In genomic region chr16:69330286-69331109, GRCh38 we compare ENCODE assay signal across 1 cellular context.
TF ChIP-seq lines count a peak whose summit lies in the region.

PDF (minus strand) TSS chr16:69330588; CDS start chr16:69330570, 18 bp downstream.

TF ChIP-seq in HepG2, 621 proteins besides CTCF, POLR2A, EP300 and RAD21 (continued from another document and continues in another):
- TF ChIP-seq, protein P1, sequence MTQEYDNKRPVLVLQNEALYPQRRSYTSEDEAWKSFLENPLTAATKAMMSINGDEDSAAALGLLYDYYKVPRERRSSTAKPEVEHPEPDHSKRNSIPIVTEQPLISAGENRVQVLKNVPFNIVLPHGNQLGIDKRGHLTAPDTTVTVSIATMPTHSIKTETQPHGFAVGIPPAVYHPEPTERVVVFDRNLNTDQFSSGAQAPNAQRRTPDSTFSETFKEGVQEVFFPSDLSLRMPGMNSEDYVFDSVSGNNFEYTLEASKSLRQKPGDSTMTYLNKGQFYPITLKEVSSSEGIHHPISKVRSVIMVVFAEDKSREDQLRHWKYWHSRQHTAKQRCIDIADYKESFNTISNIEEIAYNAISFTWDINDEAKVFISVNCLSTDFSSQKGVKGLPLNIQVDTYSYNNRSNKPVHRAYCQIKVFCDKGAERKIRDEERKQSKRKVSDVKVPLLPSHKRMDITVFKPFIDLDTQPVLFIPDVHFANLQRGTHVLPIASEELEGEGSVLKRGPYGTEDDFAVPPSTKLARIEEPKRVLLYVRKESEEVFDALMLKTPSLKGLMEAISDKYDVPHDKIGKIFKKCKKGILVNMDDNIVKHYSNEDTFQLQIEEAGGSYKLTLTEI (CRISPR knock-in tag; conservative IDR thresholded peaks at IDR 0.05) = no peak
- TF ChIP-seq NCOA1 (CRISPR knock-in tag; IDR thresholded peaks at IDR 0.05) (no peak), PHF20 (CRISPR knock-in tag; IDR thresholded peaks at IDR 0.05) (peak; percentile 89), SATB2 (CRISPR knock-in tag; IDR thresholded peaks at IDR 0.05) (0 out of 2 replicates have a peak, but pooled peaks have one; percentile 24), AKAP8 (CRISPR knock-in tag; IDR thresholded peaks at IDR 0.05) (peak; percentile 81; the same call in 1 of the 2 replicates), BRD4 (CRISPR knock-in tag; IDR thresholded peaks at IDR 0.05) (no peak; the same call in 1 of the 2 replicates), ZNF709 (CRISPR knock-in tag; IDR thresholded peaks at IDR 0.05) (peak; percentile 90; the same call in 1 of the 2 replicates), ZBTB46 (CRISPR knock-in tag; IDR thresholded peaks at IDR 0.05; ENCODE audit: borderline replicate concordance) (no peak), ZNF792 (CRISPR knock-in tag; IDR thresholded peaks at IDR 0.05) (peak; percentile 53; the same call in 1 of the 2 replicates), KLF12 (CRISPR knock-in tag; IDR thresholded peaks at IDR 0.05; ENCODE audit: borderline replicate concordance) (peak; percentile 76; the same call in 1 of the 2 replicates), ZSCAN30 (CRISPR knock-in tag; IDR thresholded peaks at IDR 0.05) (no peak), FOXM1 (CRISPR knock-in tag; IDR thresholded peaks at IDR 0.05) (peak; percentile 73; the same call in 1 of the 2 replicates), PHF21A (CRISPR knock-in tag; IDR thresholded peaks at IDR 0.05) (peak; percentile 29; the same call in 1 of the 2 replicates), ZNF430 (CRISPR knock-in tag; IDR thresholded peaks at IDR 0.05) (no peak; the same call in 1 of the 2 replicates), ZNF225 (CRISPR knock-in tag; IDR thresholded peaks at IDR 0.05) (peak; percentile 41; the same call in 1 of the 2 replicates), ZNF704 (CRISPR knock-in tag; IDR thresholded peaks at IDR 0.05; ENCODE audit: borderline replicate concordance) (no peak), ETV5 (CRISPR knock-in tag; IDR thresholded peaks at IDR 0.05; ENCODE audit: borderline replicate concordance) (peak; percentile 97), MAF1 (CRISPR knock-in tag; IDR thresholded peaks at IDR 0.05; ENCODE audit: borderline replicate concordance) (peak; percentile 63; the same call in 1 of the 2 replicates), TRAFD1 (CRISPR knock-in tag; IDR thresholded peaks at IDR 0.05; ENCODE audit: borderline replicate concordance) (no peak), MXD1 (CRISPR knock-in tag; IDR thresholded peaks at IDR 0.05) (peak; percentile 79), SP4 (CRISPR knock-in tag; IDR thresholded peaks at IDR 0.05) (peak; percentile 95), ZBTB7B (CRISPR knock-in tag; IDR thresholded peaks at IDR 0.05) (peak; percentile 39; the same call in 1 of the 2 replicates), RBM39 (IDR thresholded peaks at IDR 0.05; ENCODE audit: low read depth, low read length, poor library complexity, severe bottlenecking) (peak; percentile 93), ZNF710 (CRISPR knock-in tag; IDR thresholded peaks at IDR 0.05; ENCODE audit: borderline replicate concordance) (peak; percentile 87), STAT5B (CRISPR knock-in tag; IDR thresholded peaks at IDR 0.05) (peak; percentile 27; the same call in 1 of the 2 replicates), ZNF256 (CRISPR knock-in tag; conservative IDR thresholded peaks at IDR 0.05) (peak; percentile 76; the same call in 1 of the 2 replicates), ZNF331 (CRISPR knock-in tag; IDR thresholded peaks at IDR 0.05) (peak; percentile 84), ZFP41 (CRISPR knock-in tag; IDR thresholded peaks at IDR 0.05; ENCODE audit: borderline replicate concordance) (peak; percentile 79), MTA1 (CRISPR knock-in tag; IDR thresholded peaks at IDR 0.05; ENCODE audit: borderline replicate concordance) (peak; percentile 75; the same call in 1 of the 2 replicates), SALL2 (CRISPR knock-in tag; IDR thresholded peaks at IDR 0.05) (no peak; the same call in 1 of the 2 replicates), MEF2D (CRISPR knock-in tag; IDR thresholded peaks at IDR 0.05) (peak; percentile 49; the same call in 1 of the 2 replicates), ZBTB40 (IDR thresholded peaks at IDR 0.05) (no peak), ZBTB40 (CRISPR knock-in tag; IDR thresholded peaks at IDR 0.05) (peak; percentile 78), RORA (CRISPR knock-in tag; IDR thresholded peaks at IDR 0.05) (no peak)
- TF ChIP-seq, protein P2, sequence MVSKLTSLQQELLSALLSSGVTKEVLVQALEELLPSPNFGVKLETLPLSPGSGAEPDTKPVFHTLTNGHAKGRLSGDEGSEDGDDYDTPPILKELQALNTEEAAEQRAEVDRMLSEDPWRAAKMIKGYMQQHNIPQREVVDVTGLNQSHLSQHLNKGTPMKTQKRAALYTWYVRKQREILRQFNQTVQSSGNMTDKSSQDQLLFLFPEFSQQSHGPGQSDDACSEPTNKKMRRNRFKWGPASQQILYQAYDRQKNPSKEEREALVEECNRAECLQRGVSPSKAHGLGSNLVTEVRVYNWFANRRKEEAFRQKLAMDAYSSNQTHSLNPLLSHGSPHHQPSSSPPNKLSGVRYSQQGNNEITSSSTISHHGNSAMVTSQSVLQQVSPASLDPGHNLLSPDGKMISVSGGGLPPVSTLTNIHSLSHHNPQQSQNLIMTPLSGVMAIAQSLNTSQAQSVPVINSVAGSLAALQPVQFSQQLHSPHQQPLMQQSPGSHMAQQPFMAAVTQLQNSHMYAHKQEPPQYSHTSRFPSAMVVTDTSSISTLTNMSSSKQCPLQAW (CRISPR knock-in tag; IDR thresholded peaks at IDR 0.05) = peak; percentile 85
- TF ChIP-seq, protein P3, sequence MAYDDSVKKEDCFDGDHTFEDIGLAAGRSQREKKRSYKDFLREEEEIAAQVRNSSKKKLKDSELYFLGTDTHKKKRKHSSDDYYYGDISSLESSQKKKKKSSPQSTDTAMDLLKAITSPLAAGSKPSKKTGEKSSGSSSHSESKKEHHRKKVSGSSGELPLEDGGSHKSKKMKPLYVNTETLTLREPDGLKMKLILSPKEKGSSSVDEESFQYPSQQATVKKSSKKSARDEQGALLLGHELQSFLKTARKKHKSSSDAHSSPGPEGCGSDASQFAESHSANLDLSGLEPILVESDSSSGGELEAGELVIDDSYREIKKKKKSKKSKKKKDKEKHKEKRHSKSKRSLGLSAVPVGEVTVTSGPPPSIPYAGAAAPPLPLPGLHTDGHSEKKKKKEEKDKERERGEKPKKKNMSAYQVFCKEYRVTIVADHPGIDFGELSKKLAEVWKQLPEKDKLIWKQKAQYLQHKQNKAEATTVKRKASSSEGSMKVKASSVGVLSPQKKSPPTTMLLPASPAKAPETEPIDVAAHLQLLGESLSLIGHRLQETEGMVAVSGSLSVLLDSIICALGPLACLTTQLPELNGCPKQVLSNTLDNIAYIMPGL (CRISPR knock-in tag; IDR thresholded peaks at IDR 0.05; ENCODE audit: borderline replicate concordance in 1 of 2, low read depth in 1 of 2) = peak; percentile 76 to 88
